Comparison of ENCODE assay signal across 11 cellular contexts in genomic region chr3:71978150-71978721, GRCh38.
DNase-seq lines count a peak whose midpoint lies in the region; ATAC-seq, FAIRE-seq and TF ChIP-seq lines count a peak whose summit lies in the region.
"Had no signal": no experiment of that assay in that cellular context is flagged by ENCODE, and none has a peak within 500 bp of the region (broad histone marks: within the 10 kb centered on the region; RNA-seq: fewer than 3 reads in every experiment).

No MANE protein-coding gene starts in this region.

- H3K79me2 ChIP-seq in SK-N-SH (ENCODE audit: insufficient read depth) (no peaks in the 10 kb centered on the region), H1 (ENCODE audit: control insufficient read depth in 1 of 2, insufficient read depth in 2 of 2, low read length in 2 of 2) (no peaks in the 10 kb centered on the region)

- H3K27me3 Mint-ChIP-seq in CD14-positive monocyte (ENCODE audit: low read depth in 3 of 3) = peaks cover 5 to 8% (median 6%) of the 10 kb centered on the region in 3 donors

- H3K4me3 ChIP-seq in SK-N-SH (ENCODE audit: low read depth in 2 of 2, low read length in 1 of 2) (no peak overlapping the region), H1 (ENCODE audit: extremely low read depth in 1 of 4, insufficient read depth in 2 of 4, low read depth in 3 of 4, low read length in 4 of 4) (no peak overlapping the region)
- H3K4me3 ChIP-seq: A549, upper lobe of left lung had no signal

- ATAC-seq in SK-N-SH treated with all-trans-retinoic acid at 6 μM for 48 hours = no peak
- ATAC-seq in GM21360 (IDR thresholded peaks at IDR 0.05; ENCODE audit: unreplicated experiment) = peak; percentile 88
- peak; percentile 85 for ATAC-seq in HG03139 (IDR thresholded peaks at IDR 0.05; ENCODE audit: unreplicated experiment)
- ATAC-seq: HCT116 had no signal

- H3K9me3 Mint-ChIP-seq in CD14-positive monocyte = peaks cover 0 to 3% (median 0%) of the 10 kb centered on the region in 7 donors

- no peak overlapping the region for H3K4me3 Mint-ChIP-seq in CD14-positive monocyte

- H3K36me3 Mint-ChIP-seq in CD14-positive monocyte = peaks cover 0 to 3% of the 10 kb centered on the region in 2 donors

- H3K27me3 ChIP-seq in SK-N-SH (ENCODE audit: insufficient read depth) (no peaks in the 10 kb centered on the region; the same call in 1 of the 2 replicates), H1 (replicated peaks in 1 of 4; ENCODE audit: control insufficient read depth in 3 of 4, extremely low read depth in 1 of 4, insufficient read depth in 3 of 4, low read length in 3 of 4) (no peaks in the 10 kb centered on the region)
- H3K27me3 ChIP-seq: upper lobe of left lung had no signal

- H3K9me2 ChIP-seq in SK-N-SH = no peaks in the 10 kb centered on the region

- H3K9me3 ChIP-seq in SK-N-SH (no peaks in the 10 kb centered on the region), H1 (ENCODE audit: insufficient read depth in 2 of 2, low read depth in 1 of 2, low read length in 1 of 2) (peaks cover 0 to 3% of the 10 kb centered on the region in 2 experiments; a peak in 1 of 4 replicates)
- H3K9me3 ChIP-seq: A549, upper lobe of left lung had no signal

- H2BK120ac ChIP-seq in H1 (replicated peaks; ENCODE audit: low read depth, low read length) = no peak overlapping the region

- no peaks in the 10 kb centered on the region for H4K20me1 ChIP-seq in SK-N-SH (ENCODE audit: insufficient read depth)
- H4K20me1 ChIP-seq in H1 (replicated peaks in 1 of 2; ENCODE audit: control insufficient read depth in 1 of 2, insufficient read depth in 2 of 2, low read length in 2 of 2) = no peaks in the 10 kb centered on the region

- DNase-seq in SK-N-SH (peak; percentile 37), H1 (ENCODE audit: low read depth in 1 of 2, low spot score in 2 of 2) (no peak), NCI-H1092 (lab: John Stamatoyannopoulos, UW) (no peak), CD14-positive monocyte (ENCODE audit: low spot score) (no peak)
- no peak for DNase-seq in stimulated activated naive CD4-positive, alpha-beta T cell treated with Interleukin-2 at 50 U/mL for 16 hours (lab: John Stamatoyannopoulos, UW)
- DNase-seq: upper lobe of left lung had no signal

- H2BK12ac ChIP-seq in H1 (ENCODE audit: low read depth, low read length) = peak overlapping the region; percentile 51; the same call in 1 of the 2 replicates

- H3K27ac Mint-ChIP-seq in CD14-positive monocyte = peak overlapping the region in 1 of 7 donors; percentile 52

- H4K5ac ChIP-seq in H1 (ENCODE audit: insufficient read length, low read depth, low read length) = no peak overlapping the region

- no peak overlapping the region for H3K18ac ChIP-seq in H1 (ENCODE audit: extremely low read depth, low read length)

- no peak overlapping the region for H3K4ac ChIP-seq in H1 (replicated peaks; ENCODE audit: insufficient read length, low read depth, low read length)

- no peak overlapping the region for H2BK5ac ChIP-seq in H1 (ENCODE audit: low read depth, low read length)

- CTCF ChIA-PET in SK-N-SH (lab: Yijun Ruan, JAX) (interaction anchor here (1.3 to 1.6 kb wide), 2 partner anchors 9 to 24 kb away, joined by 5 to 6 read pairs; no protein-coding TSS in a partner anchor), H1 (lab: Charles Lee; ENCODE audit: partially characterized antibody) (interaction anchor here (0.5 to 1.5 kb wide), 5 partner anchors 8 to 114 kb away, joined by 3 to 5 read pairs (median 4); no protein-coding TSS in a partner anchor)

- H3K27ac ChIP-seq in SK-N-SH (ENCODE audit: low read depth in 2 of 2, low read length in 1 of 2) = no peak overlapping the region
- no peak overlapping the region for H3K27ac ChIP-seq in H1 (ENCODE audit: low read depth, low read length)
- H3K27ac ChIP-seq: A549, upper lobe of left lung had no signal

- no peaks in the 10 kb centered on the region for H3K79me1 ChIP-seq in H1 (ENCODE audit: low read depth, low read length)

- H3K4me1 Mint-ChIP-seq in CD14-positive monocyte = peaks cover 34% of the 10 kb centered on the region

- no peak overlapping the region for H3K14ac ChIP-seq in H1 (ENCODE audit: insufficient read length)

- intact Hi-C loops in CD14-positive monocyte (cut with micrococcal nuclease) = loop anchor here in 1 of 2 donors (10.0 kb wide), 1 partner anchor 297 kb away; no protein-coding TSS in a partner anchor

- no peak overlapping the region for H4K91ac ChIP-seq in H1 (replicated peaks; ENCODE audit: insufficient read length, low read length)

- H3K4me1 ChIP-seq in SK-N-SH (ENCODE audit: control insufficient read depth in 1 of 2, insufficient read depth in 2 of 2, low read depth in 1 of 2, low read length in 1 of 2) (peaks cover 0 to 9% of the 10 kb centered on the region in 2 experiments; a peak in 2 of 4 replicates), H1 (replicated peaks in 1 of 4; ENCODE audit: control insufficient read depth in 3 of 4, insufficient read depth in 4 of 4, low read length in 3 of 4) (no peaks in the 10 kb centered on the region)
- H3K4me1 ChIP-seq: upper lobe of left lung had no signal

- H4K8ac ChIP-seq in H1 (ENCODE audit: extremely low read depth, insufficient read depth, low read length) = no peak overlapping the region

- FAIRE-seq in H1 (lab: Jason Lieb, UNC) = no peak
- FAIRE-seq: A549 had no signal

- TF ChIP-seq EP300 in SK-N-SH (IDR thresholded peaks at IDR 0.05; ENCODE audit: borderline replicate concordance in 1 of 2, low read depth in 1 of 2, low read length in 1 of 2) = no peak
- no peak for TF ChIP-seq EP300 in H1 (IDR thresholded peaks at IDR 0.05; ENCODE audit: borderline replicate concordance in 1 of 2, low read depth in 2 of 2, low read length in 2 of 2)

- POLR2A ChIA-PET in SK-N-SH (lab: Yijun Ruan, JAX) = no interaction called here
- POLR2A ChIA-PET in H1 (lab: Charles Lee; ENCODE audit: partially characterized antibody) = no interaction called here

- TF ChIP-seq CTCF in SK-N-SH (IDR thresholded peaks at IDR 0.05) = no peak
- TF ChIP-seq CTCF in H1 (IDR thresholded peaks at IDR 0.05; ENCODE audit: control extremely low read depth in 1 of 3, insufficient read depth in 1 of 3, low read depth in 1 of 3, low read length in 3 of 3) = no peak
- TF ChIP-seq CTCF in CD14-positive monocyte (IDR thresholded peaks at IDR 0.05) = no peak

- no peak overlapping the region for H3K4me2 ChIP-seq in SK-N-SH
- no peak overlapping the region for H3K4me2 ChIP-seq in H1 (ENCODE audit: insufficient read depth in 1 of 2, low read depth in 2 of 2, low read length in 2 of 2)
- H3K4me2 ChIP-seq: A549 had no signal

- no peaks in the 10 kb centered on the region for H3F3A ChIP-seq in SK-N-SH (replicated peaks; ENCODE audit: insufficient read depth)

- no peak overlapping the region for H3K23ac ChIP-seq in H1 (ENCODE audit: insufficient read length)

- H2BK15ac ChIP-seq in H1 (ENCODE audit: low read length) = no peak overlapping the region

- H3K9ac ChIP-seq in SK-N-SH (no peak overlapping the region), H1 (replicated peaks in 1 of 4; ENCODE audit: extremely low read depth in 1 of 4, low read depth in 3 of 4, low read length in 3 of 4) (no peak overlapping the region)

- TF ChIP-seq POLR2A in H1 (IDR thresholded peaks at IDR 0.05; ENCODE audit: control extremely low read depth in 1 of 2, low read depth in 2 of 2, low read length in 2 of 2) = no peak

- TF ChIP-seq RAD21 in SK-N-SH (IDR thresholded peaks at IDR 0.05; ENCODE audit: low read length) (no peak), H1 (IDR thresholded peaks at IDR 0.05 in 1 of 2, conservative IDR thresholded peaks at IDR 0.05 in 1 of 2; ENCODE audit: low read depth in 2 of 2, low read length in 2 of 2) (no peak)

- H2AK5ac ChIP-seq in H1 (ENCODE audit: low read depth, low read length) = no peak overlapping the region

- no peak overlapping the region for H3K56ac ChIP-seq in H1 (replicated peaks; ENCODE audit: insufficient read length, low read depth, low read length)

- no peaks in the 10 kb centered on the region for H3K23me2 ChIP-seq in H1 (ENCODE audit: low read depth, low read length)

- no peaks in the 10 kb centered on the region for H3K36me3 ChIP-seq in SK-N-SH (replicated peaks in 1 of 2; ENCODE audit: control insufficient read depth in 1 of 2, insufficient read depth in 2 of 2, low read length in 1 of 2)
- H3K36me3 ChIP-seq in H1 (ENCODE audit: control insufficient read depth in 2 of 4, insufficient read depth in 4 of 4, low read length in 3 of 4) = no peaks in the 10 kb centered on the region
- H3K36me3 ChIP-seq: upper lobe of left lung had no signal

- H2BK20ac ChIP-seq in H1 (ENCODE audit: low read length) = no peak overlapping the region

- 23% methylated on average over 7 of the region's 7 CpGs for WGBS in SK-N-SH (ENCODE audit: low lambda C conversion rate)
- 83% methylated on average over 7 of the region's 7 CpGs; no CpG with 5 or more reads in 1 of the 2 experiments for WGBS in H1 (ENCODE audit: extremely low coverage in 1 of 2, insufficient coverage in 1 of 2, insufficient read length in 1 of 2, insufficient replicate concordance in 2 of 2, low coverage in 1 of 2, low lambda C conversion rate in 2 of 2, missing lambda C conversion rate in 1 of 2), 2 experiments

- no peak overlapping the region for H2AFZ ChIP-seq in SK-N-SH (ENCODE audit: low read depth)
- no peak overlapping the region for H2AFZ ChIP-seq in H1 (ENCODE audit: low read length)

TF ChIP-seq in SK-N-SH, 30 proteins besides CTCF, POLR2A, EP300 and RAD21 (continues in another document):
- TF ChIP-seq FOXM1 (IDR thresholded peaks at IDR 0.05; ENCODE audit: low read depth) = no peak
- no peak for TF ChIP-seq POLR2AphosphoS5 (IDR thresholded peaks at IDR 0.05; ENCODE audit: low read depth, low read length)
- no peak for TF ChIP-seq MAX (IDR thresholded peaks at IDR 0.05; ENCODE audit: low read depth)
- TF ChIP-seq NFIC (IDR thresholded peaks at IDR 0.05; ENCODE audit: borderline replicate concordance) = no peak

TF ChIP-seq in H1, 55 proteins besides CTCF, POLR2A, EP300 and RAD21 (continues in another document):
- no peak for TF ChIP-seq TAF7 (optimal IDR thresholded peaks at IDR 0.05; ENCODE audit: borderline replicate concordance, low read depth, low read length)
- TF ChIP-seq HDAC2 (IDR thresholded peaks at IDR 0.05; ENCODE audit: borderline replicate concordance in 1 of 2, low read depth in 2 of 2, low read length in 2 of 2) = no peak
- TF ChIP-seq SAP30 (IDR thresholded peaks at IDR 0.05; ENCODE audit: insufficient read depth, insufficient replicate concordance, low read length) = no peak
- no peak for TF ChIP-seq FOSL1 (IDR thresholded peaks at IDR 0.05; ENCODE audit: insufficient read depth, low read depth, low read length)
- TF ChIP-seq E2F6 (IDR thresholded peaks at IDR 0.05) = no peak
- no peak for TF ChIP-seq CHD1 (IDR thresholded peaks at IDR 0.05; ENCODE audit: low read depth, low read length)
- TF ChIP-seq BRCA1 (IDR thresholded peaks at IDR 0.05; ENCODE audit: low read depth, low read length) = no peak
- no peak for TF ChIP-seq SUZ12 (IDR thresholded peaks at IDR 0.05; ENCODE audit: low read length)
- TF ChIP-seq KDM4A (IDR thresholded peaks at IDR 0.05; ENCODE audit: low read depth, low read length, severe bottlenecking) = no peak
